Comparison of ENCODE assay signal across 16 cellular contexts in genomic region chr4:43244688-43245382, GRCh38.
DNase-seq lines count a peak whose midpoint lies in the region; ATAC-seq lines count a peak whose summit lies in the region.
"Had no signal": no experiment of that assay in that cellular context is flagged by ENCODE, and none has a peak within 500 bp of the region (broad histone marks: within the 10 kb centered on the region; RNA-seq: fewer than 3 reads in every experiment).

No MANE protein-coding gene starts in this region.

- H3K27me3 ChIP-seq in effector memory CD4-positive, alpha-beta T cell (replicated peaks; ENCODE audit: control insufficient read depth, insufficient read depth, low read length, poor library complexity, severe bottlenecking): no peaks in the 10 kb centered on the region

- H3K27me3 Mint-ChIP-seq in activated naive CD4-positive, alpha-beta T cell treated with anti-CD3 and anti-CD28 coated beads, Interleukin-2, amount 50 U/mL, for 24 hours: no peaks in the 10 kb centered on the region
- H3K27me3 Mint-ChIP-seq in stimulated activated naive B cell treated with anti-CD40 and anti-IgM and Interleukin-4, amounts not matched to agents 10 μg/mL and 1 μg/mL and 100 μg/mL, for 72 hours: no peaks in the 10 kb centered on the region
- H3K27me3 Mint-ChIP-seq: activated CD4-positive, alpha-beta memory T cell treated with anti-CD3 and anti-CD28 coated beads for 36 hours; activated naive CD8-positive, alpha-beta T cell treated with anti-CD3 and anti-CD28 coated beads for 36 hours had no signal

- H3K27ac Mint-ChIP-seq in activated naive CD4-positive, alpha-beta T cell treated with anti-CD3 and anti-CD28 coated beads, Interleukin-2, amount 50 U/mL, for 24 hours: peak overlapping the region; percentile 0
- H3K27ac Mint-ChIP-seq in stimulated activated naive B cell treated with anti-CD40 and anti-IgM and Interleukin-4, amounts not matched to agents 10 μg/mL and 1 μg/mL and 100 μg/mL, for 72 hours: no peak overlapping the region
- H3K27ac Mint-ChIP-seq: activated CD4-positive, alpha-beta memory T cell treated with anti-CD3 and anti-CD28 coated beads for 36 hours; activated naive CD8-positive, alpha-beta T cell treated with anti-CD3 and anti-CD28 coated beads for 36 hours had no signal

- DNase-seq in activated naive CD4-positive, alpha-beta T cell (lab: John Stamatoyannopoulos, UW): no peak
- DNase-seq in stimulated activated naive B cell treated with anti-CD40 and anti-IgM and Interleukin-4, amounts not matched to agents 10 μg/mL and 1 μg/mL and 100 μg/mL, for 72 hours: peak; percentile 0
- no peak for DNase-seq in pons (ENCODE audit: low spot score)
- DNase-seq in effector memory CD4-positive, alpha-beta T cell: no peak
- no peak for DNase-seq in A172 (ENCODE audit: low spot score)
- DNase-seq: activated CD4-positive, alpha-beta memory T cell treated with anti-CD3 and anti-CD28 coated beads for 36 hours; activated naive CD8-positive, alpha-beta T cell treated with anti-CD3 and anti-CD28 coated beads for 36 hours; DMS 273 treated with DMSO at 0.1 percent for 48 hours; NCI-H69; occipital lobe had no signal

- H3K36me3 Mint-ChIP-seq in activated naive CD4-positive, alpha-beta T cell treated with anti-CD3 and anti-CD28 coated beads, Interleukin-2, amount 50 U/mL, for 24 hours: no peaks in the 10 kb centered on the region
- no peaks in the 10 kb centered on the region for H3K36me3 Mint-ChIP-seq in stimulated activated naive B cell treated with anti-CD40 and anti-IgM and Interleukin-4, amounts not matched to agents 10 μg/mL and 1 μg/mL and 100 μg/mL, for 72 hours
- H3K36me3 Mint-ChIP-seq: activated CD4-positive, alpha-beta memory T cell treated with anti-CD3 and anti-CD28 coated beads for 36 hours; activated naive CD8-positive, alpha-beta T cell treated with anti-CD3 and anti-CD28 coated beads for 36 hours had no signal

- no peak overlapping the region for H3K4me3 ChIP-seq in effector memory CD4-positive, alpha-beta T cell (ENCODE audit: insufficient read depth, low read depth, low read length, poor library complexity, severe bottlenecking)
- H3K4me3 ChIP-seq: coronary artery, K562 had no signal

- no peaks in the 10 kb centered on the region for H3K4me1 Mint-ChIP-seq in activated naive CD4-positive, alpha-beta T cell treated with anti-CD3 and anti-CD28 coated beads, Interleukin-2, amount 50 U/mL, for 24 hours
- no peaks in the 10 kb centered on the region for H3K4me1 Mint-ChIP-seq in stimulated activated naive B cell treated with anti-CD40 and anti-IgM and Interleukin-4, amounts not matched to agents 10 μg/mL and 1 μg/mL and 100 μg/mL, for 72 hours
- H3K4me1 Mint-ChIP-seq: activated naive CD8-positive, alpha-beta T cell treated with anti-CD3 and anti-CD28 coated beads for 36 hours had no signal

- peak; percentile 89 for ATAC-seq in HG02571 (IDR thresholded peaks at IDR 0.05; ENCODE audit: unreplicated experiment)
- ATAC-seq in HG03196 (IDR thresholded peaks at IDR 0.05; ENCODE audit: unreplicated experiment): peak; percentile 97
- ATAC-seq in stimulated activated naive B cell treated with anti-CD40 and anti-IgM and Interleukin-4, amounts not matched to agents 10 μg/mL and 1 μg/mL and 100 μg/mL, for 72 hours (replicated peaks): peak; percentile 76 to 88
- ATAC-seq: K562 had no signal

- H3K9me3 Mint-ChIP-seq in activated naive CD4-positive, alpha-beta T cell treated with anti-CD3 and anti-CD28 coated beads, Interleukin-2, amount 50 U/mL, for 24 hours: peaks cover 18% of the 10 kb centered on the region
- peaks cover 7 to 8% of the 10 kb centered on the region in 2 donors for H3K9me3 Mint-ChIP-seq in stimulated activated naive B cell treated with anti-CD40 and anti-IgM and Interleukin-4, amounts not matched to agents 10 μg/mL and 1 μg/mL and 100 μg/mL, for 72 hours

- no peak overlapping the region for H3K27ac ChIP-seq in effector memory CD4-positive, alpha-beta T cell (ENCODE audit: insufficient read depth, low read length, poor library complexity, severe bottlenecking)
- H3K27ac ChIP-seq: 22Rv1, coronary artery had no signal

- H3K36me3 ChIP-seq in effector memory CD4-positive, alpha-beta T cell (ENCODE audit: control insufficient read depth, insufficient read depth, low read length): no peaks in the 10 kb centered on the region

- no peaks in the 10 kb centered on the region for H3K9me3 ChIP-seq in effector memory CD4-positive, alpha-beta T cell (ENCODE audit: control insufficient read depth, low read length)

- H3K4me3 Mint-ChIP-seq in activated naive CD4-positive, alpha-beta T cell treated with anti-CD3 and anti-CD28 coated beads, Interleukin-2, amount 50 U/mL, for 24 hours: no peak overlapping the region
- no peak overlapping the region for H3K4me3 Mint-ChIP-seq in stimulated activated naive B cell treated with anti-CD40 and anti-IgM and Interleukin-4, amounts not matched to agents 10 μg/mL and 1 μg/mL and 100 μg/mL, for 72 hours
- H3K4me3 Mint-ChIP-seq: activated CD4-positive, alpha-beta memory T cell treated with anti-CD3 and anti-CD28 coated beads for 36 hours; activated naive CD8-positive, alpha-beta T cell treated with anti-CD3 and anti-CD28 coated beads for 36 hours had no signal

- H3K4me1 ChIP-seq in effector memory CD4-positive, alpha-beta T cell (ENCODE audit: control insufficient read depth, insufficient read depth, low read length, poor library complexity, severe bottlenecking): no peaks in the 10 kb centered on the region
